ENCODE assay signal across 8 cellular contexts in genomic region chr2:69724540-69725159, GRCh38. TPM values are rescaled to one million over a fixed set of nuclear protein-coding genes. Genes with fewer than 3 reads are reported as not detected.
DNase-seq lines count a peak whose midpoint lies in the region; ATAC-seq and TF ChIP-seq lines count a peak whose summit lies in the region.

No MANE protein-coding gene starts in this region.

- H3K36me3 ChIP-seq in GM06990 (ENCODE audit: control insufficient read depth, insufficient read depth, low read length) (no peaks in the 10 kb centered on the region), left lung (no peaks in the 10 kb centered on the region)

- H3K27ac ChIP-seq in left lung: no peak overlapping the region

- ATAC-seq in HG03342 (IDR thresholded peaks at IDR 0.05; ENCODE audit: unreplicated experiment) (peak; percentile 76), left lung (peak; percentile 99), HG02852 (IDR thresholded peaks at IDR 0.05; ENCODE audit: unreplicated experiment) (no peak)

- H3K9me3 ChIP-seq in left lung: no peaks in the 10 kb centered on the region

- DNase-seq in GM06990 (ENCODE audit: extremely low read depth, insufficient read length) (peak; percentile 33), NCI-H510A treated with DMSO at 0.1 percent for 48 hours (lab: John Stamatoyannopoulos, UW) (peak; percentile 82), dedifferentiated amniotic fluid mesenchymal stem cell (ENCODE audit: extremely low spot score) (peak; percentile 78), left lung (peak; percentile 82 to 87)
- DNase-seq in activated CD4-positive, alpha-beta T cell treated with anti-CD3 and anti-CD28 coated beads for 4 hours: peak; percentile 75 to 92
- peak; percentile 86 for DNase-seq in stimulated activated CD4-positive, alpha-beta T cell treated with anti-CD3 and anti-CD28 coated beads, Interleukin-4, amount 100 ng/mL, for 1 hour

- intact Hi-C loops in left lung (cut with DNase I): loop anchor here in 1 of 2 donors (5.0 kb wide), 1 partner anchor 93 kb away; no protein-coding TSS in a partner anchor

- peaks cover 0 to 8% of the 10 kb centered on the region in 2 donors for H3K4me1 ChIP-seq in left lung

- TF ChIP-seq CTCF in GM06990 (IDR thresholded peaks at IDR 0.05; ENCODE audit: insufficient read depth, low read length, poor library complexity, severe bottlenecking) (peak; percentile 76), left lung (IDR thresholded peaks at IDR 0.05) (peak; percentile 97)

- no peaks in the 10 kb centered on the region for H3K27me3 ChIP-seq in GM06990 (replicated peaks; ENCODE audit: control insufficient read depth, insufficient read depth, low read length)
- H3K27me3 ChIP-seq in left lung: no peaks in the 10 kb centered on the region

- H3K4me3 ChIP-seq in GM06990 (replicated peaks; ENCODE audit: low read depth, low read length): no peak overlapping the region; the same call in 1 of the 2 replicates
- H3K4me3 ChIP-seq in left lung: peak overlapping the region in 1 of 2 donors; percentile 16

RNA-seq across cellular contexts. Expression of gene ANXA4, which starts 17.3 kb away (rescaled TPM):
- 100 to 1,000 TPM; 162 to 217 TPM for total RNA-seq in left lung

Comparison
In these comparisons a context has a peak if more than half of its experiments do, and no peak if none do; other contexts are left out.
1. DNase-seq: peak in every context shown above with its lines; median percentile 86 in stimulated activated CD4-positive, alpha-beta T cell treated with anti-CD3 and anti-CD28 coated beads, Interleukin-4, amount 100 ng/mL, for 1 hour; 84 in left lung; 84 in activated CD4-positive, alpha-beta T cell treated with anti-CD3 and anti-CD28 coated beads for 4 hours; 82 in NCI-H510A treated with DMSO at 0.1 percent for 48 hours; 78 in dedifferentiated amniotic fluid mesenchymal stem cell; 33 in GM06990.